Comparison of ENCODE assay signal across 8 cellular contexts in the genomic region with DNA sequence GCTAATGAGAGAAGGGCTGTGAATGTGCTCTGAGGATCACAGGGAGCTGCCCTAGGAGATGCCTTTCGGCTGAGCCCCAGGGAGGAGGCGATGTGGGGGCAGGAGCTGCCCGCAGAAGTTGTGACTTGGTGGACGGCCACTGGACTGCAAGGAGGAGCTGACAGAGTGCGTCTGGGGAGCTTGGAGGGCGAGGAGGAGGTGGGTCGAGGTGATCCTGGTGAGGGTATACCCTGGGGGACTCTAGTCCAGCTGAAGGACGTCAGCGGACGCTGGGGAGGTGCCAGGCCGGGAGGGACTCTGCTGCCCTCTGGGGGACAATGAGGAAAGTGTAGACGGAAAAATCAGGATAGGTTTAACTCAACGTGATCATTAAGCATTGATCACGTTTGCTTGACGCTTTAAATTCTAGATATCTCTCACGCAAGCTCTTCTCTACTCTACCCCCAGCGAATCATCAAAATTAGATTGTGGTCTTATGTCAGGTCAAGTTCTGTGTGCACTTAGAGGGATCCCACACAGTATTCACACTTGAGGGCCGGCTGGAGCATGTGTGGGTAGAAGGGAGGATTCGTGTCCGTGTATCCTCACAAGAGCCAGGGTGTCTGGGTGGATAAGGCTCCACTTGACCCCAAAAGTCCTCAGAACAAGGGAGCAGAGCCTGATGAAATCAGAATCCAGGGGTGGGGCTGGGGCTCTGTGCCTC. TPM values are rescaled to one million over a fixed set of nuclear protein-coding genes. Genes with fewer than 3 reads are reported as not detected.
DNase-seq lines count a peak whose midpoint lies in the region; ATAC-seq, FAIRE-seq and TF ChIP-seq lines count a peak whose summit lies in the region.

No MANE protein-coding gene starts in this region.

- no peaks in the 10 kb centered on the region for H4K20me1 ChIP-seq in OCI-LY1 (ENCODE audit: insufficient read depth, low read length)
- H4K20me1 ChIP-seq in H1 (replicated peaks in 1 of 2; ENCODE audit: control insufficient read depth in 1 of 2, insufficient read depth in 2 of 2, low read length in 2 of 2): no peaks in the 10 kb centered on the region

- peak in 1 of 2 experiments; percentile 20; a peak in 3 of 4 replicates for TF ChIP-seq RAD21 in H1 (IDR thresholded peaks at IDR 0.05 in 1 of 2, conservative IDR thresholded peaks at IDR 0.05 in 1 of 2; ENCODE audit: low read depth in 2 of 2, low read length in 2 of 2)

- no peak overlapping the region for H4K5ac ChIP-seq in H1 (ENCODE audit: insufficient read length, low read depth, low read length)

- H4K91ac ChIP-seq in H1 (replicated peaks; ENCODE audit: insufficient read length, low read length) (no peak overlapping the region), mesenchymal stem cell (ENCODE audit: low read length) (no peak overlapping the region)

- H3K4me2 ChIP-seq in OCI-LY1 (ENCODE audit: low read length) (no peak overlapping the region), H1 (ENCODE audit: insufficient read depth in 1 of 2, low read depth in 2 of 2, low read length in 2 of 2) (no peak overlapping the region), mesenchymal stem cell (ENCODE audit: low read length, poor library complexity, severe bottlenecking) (no peak overlapping the region)

- no peak for TF ChIP-seq EP300 in H1 (IDR thresholded peaks at IDR 0.05; ENCODE audit: borderline replicate concordance in 1 of 2, low read depth in 2 of 2, low read length in 2 of 2)

- DNase-seq in AG04450 (ENCODE audit: low read depth, low spot score): no peak
- DNase-seq in ELF-1 (ENCODE audit: low read depth, low spot score): peak; percentile 21
- peak in 1 of 2 experiments; percentile 58 for DNase-seq in H1 (ENCODE audit: low read depth in 1 of 2, low spot score in 2 of 2)
- peak; percentile 58 for DNase-seq in stimulated activated CD8-positive, alpha-beta memory T cell treated with anti-CD3 and anti-CD28 coated beads, Interleukin-4, amount 100 ng/mL, for 48 hours
- no peak for DNase-seq in mesenchymal stem cell

- H3F3A ChIP-seq in OCI-LY1 (ENCODE audit: insufficient read depth, low read length): no peaks in the 10 kb centered on the region

- H2BK12ac ChIP-seq in H1 (ENCODE audit: low read depth, low read length) (no peak overlapping the region), mesenchymal stem cell (ENCODE audit: low read length in 2 of 2) (no peak overlapping the region)

- no peak for TF ChIP-seq POLR2A in H1 (IDR thresholded peaks at IDR 0.05; ENCODE audit: control extremely low read depth in 1 of 2, low read depth in 2 of 2, low read length in 2 of 2)

- H3K4ac ChIP-seq in H1 (replicated peaks; ENCODE audit: insufficient read length, low read depth, low read length) (no peak overlapping the region), mesenchymal stem cell (ENCODE audit: low read depth in 1 of 2, low read length in 2 of 2) (no peak overlapping the region)

- no peak overlapping the region for H2BK20ac ChIP-seq in H1 (ENCODE audit: low read length)

- FAIRE-seq in H1 (lab: Jason Lieb, UNC): no peak

- CTCF ChIA-PET in AG04450 (lab: Charles Lee) (interaction anchor here (0.8 to 0.9 kb wide), 2 partner anchors 9 to 11 kb away, joined by 3 to 5 read pairs; no protein-coding TSS in a partner anchor), H1 (lab: Charles Lee; ENCODE audit: partially characterized antibody) (interaction anchor here (0.7 to 1.6 kb wide), 11 partner anchors 8 to 251 kb away, joined by 3 to 6 read pairs (median 3); no protein-coding TSS in a partner anchor)

- H3K4me3 ChIP-seq in AG04450 (ENCODE audit: low read depth, low read length) (no peak overlapping the region), OCI-LY1 (ENCODE audit: low read depth, low read length, poor library complexity, severe bottlenecking) (no peak overlapping the region), H1 (ENCODE audit: extremely low read depth in 1 of 4, insufficient read depth in 2 of 4, low read depth in 3 of 4, low read length in 4 of 4) (no peak overlapping the region), mesenchymal stem cell (ENCODE audit: insufficient read depth in 1 of 2, low read depth in 1 of 2, low read length in 2 of 2) (no peak overlapping the region)

- H3K23ac ChIP-seq in H1 (ENCODE audit: insufficient read length) (no peak overlapping the region), mesenchymal stem cell (ENCODE audit: low read length in 2 of 2) (no peak overlapping the region)

- H3K9me2 ChIP-seq in OCI-LY1 (ENCODE audit: low read depth, low read length): no peaks in the 10 kb centered on the region

- H2BK15ac ChIP-seq in H1 (ENCODE audit: low read length) (no peak overlapping the region), mesenchymal stem cell (ENCODE audit: low read depth, poor library complexity, severe bottlenecking) (no peak overlapping the region)

- H3K27ac ChIP-seq in AG04450 (ENCODE audit: low read depth, low read length): no peak overlapping the region
- no peak overlapping the region for H3K27ac ChIP-seq in OCI-LY1 (ENCODE audit: low read depth, low read length, poor library complexity, severe bottlenecking)
- no peak overlapping the region for H3K27ac ChIP-seq in H1 (ENCODE audit: low read depth, low read length)
- H3K27ac ChIP-seq in mesenchymal stem cell (ENCODE audit: low read length, poor library complexity, severe bottlenecking): no peak overlapping the region

- H2BK120ac ChIP-seq in H1 (replicated peaks; ENCODE audit: low read depth, low read length) (no peak overlapping the region), mesenchymal stem cell (ENCODE audit: low read depth, low read length) (no peak overlapping the region)

- H3K4me1 ChIP-seq in OCI-LY1 (ENCODE audit: insufficient read depth, low read length, severe bottlenecking): no peaks in the 10 kb centered on the region
- no peaks in the 10 kb centered on the region for H3K4me1 ChIP-seq in H1 (replicated peaks in 1 of 4; ENCODE audit: control insufficient read depth in 3 of 4, insufficient read depth in 4 of 4, low read length in 3 of 4)
- H3K4me1 ChIP-seq in mesenchymal stem cell (ENCODE audit: control insufficient read depth, insufficient read depth, low read depth, low read length): no peaks in the 10 kb centered on the region

- ATAC-seq in HG03135 (IDR thresholded peaks at IDR 0.05; ENCODE audit: unreplicated experiment) (no peak), GM19397 (IDR thresholded peaks at IDR 0.05; ENCODE audit: unreplicated experiment) (no peak)

- H3K56ac ChIP-seq in H1 (replicated peaks; ENCODE audit: insufficient read length, low read depth, low read length): no peak overlapping the region

- no peaks in the 10 kb centered on the region for H3K23me2 ChIP-seq in H1 (ENCODE audit: low read depth, low read length)

- H4K8ac ChIP-seq in H1 (ENCODE audit: extremely low read depth, insufficient read depth, low read length): no peak overlapping the region
- H4K8ac ChIP-seq in mesenchymal stem cell (ENCODE audit: low read length): no peak overlapping the region

- no peaks in the 10 kb centered on the region for H3K27me3 ChIP-seq in AG04450 (ENCODE audit: control insufficient read depth, insufficient read depth, low read length)
- H3K27me3 ChIP-seq in OCI-LY1 (ENCODE audit: insufficient read depth, low read length): no peaks in the 10 kb centered on the region
- no peaks in the 10 kb centered on the region for H3K27me3 ChIP-seq in H1 (replicated peaks in 1 of 4; ENCODE audit: control insufficient read depth in 3 of 4, extremely low read depth in 1 of 4, insufficient read depth in 3 of 4, low read length in 3 of 4)
- H3K27me3 ChIP-seq in mesenchymal stem cell (ENCODE audit: control insufficient read depth in 1 of 2, insufficient read depth in 1 of 2, low read length in 2 of 2): peaks cover 0 to 12% of the 10 kb centered on the region in 2 experiments

- H3K14ac ChIP-seq in H1 (ENCODE audit: insufficient read length): no peak overlapping the region
- no peak overlapping the region for H3K14ac ChIP-seq in mesenchymal stem cell (ENCODE audit: low read length in 2 of 2)

- no peak overlapping the region for H3K9ac ChIP-seq in OCI-LY1 (ENCODE audit: low read length)
- no peak overlapping the region for H3K9ac ChIP-seq in H1 (replicated peaks in 1 of 4; ENCODE audit: extremely low read depth in 1 of 4, low read depth in 3 of 4, low read length in 3 of 4)
- H3K9ac ChIP-seq in mesenchymal stem cell (ENCODE audit: low read length): no peak overlapping the region

- H3K9me3 ChIP-seq in AG04450 (ENCODE audit: control insufficient read depth, insufficient read depth, low read length) (no peaks in the 10 kb centered on the region), OCI-LY1 (ENCODE audit: low read length) (no peaks in the 10 kb centered on the region), H1 (ENCODE audit: insufficient read depth in 2 of 2, low read depth in 1 of 2, low read length in 1 of 2) (peaks cover 69 to 84% of the 10 kb centered on the region in 2 experiments), mesenchymal stem cell (ENCODE audit: control insufficient read depth, low read length) (peaks cover 5% of the 10 kb centered on the region)

- H3K36me3 ChIP-seq in OCI-LY1 (ENCODE audit: insufficient read depth, low read length) (no peaks in the 10 kb centered on the region), H1 (ENCODE audit: control insufficient read depth in 2 of 4, insufficient read depth in 4 of 4, low read length in 3 of 4) (no peaks in the 10 kb centered on the region), mesenchymal stem cell (ENCODE audit: control insufficient read depth in 1 of 2, insufficient read depth in 2 of 2, low read depth in 1 of 2, low read length in 2 of 2) (no peaks in the 10 kb centered on the region)

- POLR2A ChIA-PET in AG04450 (lab: Yijun Ruan, JAX) (no interaction called here), H1 (lab: Charles Lee; ENCODE audit: partially characterized antibody) (no interaction called here)

- peak; percentile 65 for TF ChIP-seq CTCF in AG04450 (IDR thresholded peaks at IDR 0.05; ENCODE audit: low read depth, low read length)
- TF ChIP-seq CTCF in OCI-LY1 (IDR thresholded peaks at IDR 0.05; ENCODE audit: low read length): peak; percentile 64
- TF ChIP-seq CTCF in H1 (IDR thresholded peaks at IDR 0.05; ENCODE audit: control extremely low read depth in 1 of 3, insufficient read depth in 1 of 3, low read depth in 1 of 3, low read length in 3 of 3): peak in 2 of 3 experiments; percentile 54 to 55; a peak in 3 of 4 replicates

- 58% methylated on average over 20 of the region's 20 CpGs; no CpG with 5 or more reads in 1 of the 2 experiments for WGBS in H1 (ENCODE audit: extremely low coverage in 1 of 2, insufficient coverage in 1 of 2, insufficient read length in 1 of 2, insufficient replicate concordance in 2 of 2, low coverage in 1 of 2, low lambda C conversion rate in 2 of 2, missing lambda C conversion rate in 1 of 2), 2 experiments
- 62% methylated on average over 13 of the region's 20 CpGs for WGBS in mesenchymal stem cell

- no peak overlapping the region for H2AFZ ChIP-seq in OCI-LY1 (ENCODE audit: low read length)
- H2AFZ ChIP-seq in H1 (ENCODE audit: low read length): no peak overlapping the region
- H2AFZ ChIP-seq in mesenchymal stem cell (ENCODE audit: low read depth, low read length): no peak overlapping the region

- H3K18ac ChIP-seq in H1 (ENCODE audit: extremely low read depth, low read length): no peak overlapping the region
- no peak overlapping the region for H3K18ac ChIP-seq in mesenchymal stem cell (ENCODE audit: low read depth in 1 of 2, low read length in 2 of 2)

- no peak overlapping the region for H2BK5ac ChIP-seq in H1 (ENCODE audit: low read depth, low read length)
- no peak overlapping the region for H2BK5ac ChIP-seq in mesenchymal stem cell (ENCODE audit: low read depth, low read length, poor library complexity, severe bottlenecking)

- H3K79me1 ChIP-seq in H1 (ENCODE audit: low read depth, low read length) (no peaks in the 10 kb centered on the region), mesenchymal stem cell (replicated peaks; ENCODE audit: low read length, poor library complexity, severe bottlenecking) (no peaks in the 10 kb centered on the region)

- H2AK5ac ChIP-seq in H1 (ENCODE audit: low read depth, low read length): no peak overlapping the region
- no peak overlapping the region for H2AK5ac ChIP-seq in mesenchymal stem cell (ENCODE audit: low read length, severe bottlenecking)

- no peaks in the 10 kb centered on the region for H3K79me2 ChIP-seq in OCI-LY1 (ENCODE audit: insufficient read depth, low read length)
- H3K79me2 ChIP-seq in H1 (ENCODE audit: control insufficient read depth in 1 of 2, insufficient read depth in 2 of 2, low read length in 2 of 2): no peaks in the 10 kb centered on the region

RNA-seq across cellular contexts. Expression of gene CEACAM7, which starts 3.3 kb away (rescaled TPM):
- polyA plus RNA-seq in AG04450 (2011; rRNA removed): not detected in 2 replicates
- polyA minus RNA-seq in AG04450 (2011; rRNA and poly(A)+ RNA removed): not detected in 2 replicates
- not detected in 2 replicates for total RNA-seq in H1 (2021; fragmentation: NEBNext Ultra II Directional; extraction: Animal tissue kit (Norgen Biotek cat#: 25700))
- not detected in 2 replicates for polyA plus RNA-seq in H1 (2011; rRNA removed)
- not detected for polyA plus RNA-seq in H1 (2011; cell fraction: cytosol; rRNA removed)
- not detected for polyA plus RNA-seq in H1 (2011; cell fraction: nucleus; rRNA removed)
- not detected in 4 replicates for polyA plus RNA-seq in H1 (2012, experiment 1 of 2)
- polyA plus RNA-seq in H1 (2012, experiment 2 of 2): not detected
- not detected for polyA plus RNA-seq in H1 (2013, experiment 1 of 2)
- polyA plus RNA-seq in H1 (2013, experiment 2 of 2): not detected
- polyA minus RNA-seq in H1 (2011; rRNA and poly(A)+ RNA removed): not detected in 2 replicates
- not detected for polyA minus RNA-seq in H1 (2011; cell fraction: cytosol; rRNA and poly(A)+ RNA removed)
- polyA minus RNA-seq in H1 (2011; cell fraction: nucleus; rRNA and poly(A)+ RNA removed): not detected
- not detected for polyA plus RNA-seq in mesenchymal stem cell (2013, experiment 1 of 2)
- not detected for polyA plus RNA-seq in mesenchymal stem cell (2013, experiment 2 of 2)

RNA-seq across cellular contexts. Expression of gene CEACAM5, which starts 17.0 kb away (rescaled TPM):
- polyA plus RNA-seq in AG04450 (2011; rRNA removed): not detected in 2 replicates
- polyA minus RNA-seq in AG04450 (2011; rRNA and poly(A)+ RNA removed): not detected in 2 replicates
- total RNA-seq in H1 (2021; fragmentation: NEBNext Ultra II Directional; extraction: Animal tissue kit (Norgen Biotek cat#: 25700)): not detected in 2 replicates
- polyA plus RNA-seq in H1 (2011; rRNA removed): not detected in 2 replicates
- not detected for polyA plus RNA-seq in H1 (2011; cell fraction: cytosol; rRNA removed)
- polyA plus RNA-seq in H1 (2011; cell fraction: nucleus; rRNA removed): not detected
- polyA plus RNA-seq in H1 (2012, experiment 1 of 2): not detected in 4 replicates
- polyA plus RNA-seq in H1 (2012, experiment 2 of 2): not detected
- not detected for polyA plus RNA-seq in H1 (2013, experiment 1 of 2)
- not detected for polyA plus RNA-seq in H1 (2013, experiment 2 of 2)
- not detected in 2 replicates for polyA minus RNA-seq in H1 (2011; rRNA and poly(A)+ RNA removed)
- polyA minus RNA-seq in H1 (2011; cell fraction: cytosol; rRNA and poly(A)+ RNA removed): not detected
- not detected for polyA minus RNA-seq in H1 (2011; cell fraction: nucleus; rRNA and poly(A)+ RNA removed)
- polyA plus RNA-seq in mesenchymal stem cell (2013, experiment 1 of 2): not detected
- not detected for polyA plus RNA-seq in mesenchymal stem cell (2013, experiment 2 of 2)

Comparison
In these comparisons a context has a peak if more than half of its experiments do, and no peak if none do; other contexts are left out.
1. DNase-seq: peak in ELF-1 (single experiment) and stimulated activated CD8-positive, alpha-beta memory T cell treated with anti-CD3 and anti-CD28 coated beads, Interleukin-4, amount 100 ng/mL, for 48 hours (single experiment); none in AG04450 (single experiment) and mesenchymal stem cell (single experiment).
2. Peak in every context shown above with its lines, with median percentiles within 50 percentile points of each other: CTCF ChIP-seq.